In the genomic region with DNA sequence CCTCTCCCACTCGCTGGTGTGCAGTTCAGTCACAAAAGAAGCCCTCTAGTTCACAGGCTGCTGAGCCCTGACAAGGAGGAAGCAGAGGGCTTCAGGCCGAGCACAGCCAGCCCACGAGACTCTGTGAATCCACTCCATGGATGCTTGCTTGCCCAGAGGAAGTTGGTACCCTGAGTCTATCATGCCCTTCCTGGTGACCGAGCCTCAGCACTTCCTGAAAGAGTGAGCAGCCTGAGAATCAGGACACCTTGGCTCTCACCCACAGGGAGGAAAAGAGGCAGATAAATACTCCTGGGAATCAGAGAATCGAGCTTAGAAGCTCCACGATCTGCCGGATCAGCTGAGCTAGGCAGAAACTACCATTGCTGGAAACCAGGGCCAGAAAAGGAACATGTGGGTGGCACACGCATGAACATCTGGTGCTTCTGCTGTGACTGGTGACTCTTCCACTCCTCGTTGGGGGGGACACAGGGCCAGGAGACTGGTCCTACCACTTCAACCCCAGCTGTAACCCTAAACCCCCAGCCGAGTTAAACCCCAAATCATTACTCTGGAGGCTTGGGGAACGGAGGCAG, we compare ENCODE assay signal across 1 cellular context.
TF ChIP-seq lines count a peak whose summit lies in the region.

No MANE protein-coding gene starts in this region.

TF ChIP-seq in K562, 482 proteins besides CTCF, POLR2A, EP300 and RAD21:
- TF ChIP-seq, protein P1, sequence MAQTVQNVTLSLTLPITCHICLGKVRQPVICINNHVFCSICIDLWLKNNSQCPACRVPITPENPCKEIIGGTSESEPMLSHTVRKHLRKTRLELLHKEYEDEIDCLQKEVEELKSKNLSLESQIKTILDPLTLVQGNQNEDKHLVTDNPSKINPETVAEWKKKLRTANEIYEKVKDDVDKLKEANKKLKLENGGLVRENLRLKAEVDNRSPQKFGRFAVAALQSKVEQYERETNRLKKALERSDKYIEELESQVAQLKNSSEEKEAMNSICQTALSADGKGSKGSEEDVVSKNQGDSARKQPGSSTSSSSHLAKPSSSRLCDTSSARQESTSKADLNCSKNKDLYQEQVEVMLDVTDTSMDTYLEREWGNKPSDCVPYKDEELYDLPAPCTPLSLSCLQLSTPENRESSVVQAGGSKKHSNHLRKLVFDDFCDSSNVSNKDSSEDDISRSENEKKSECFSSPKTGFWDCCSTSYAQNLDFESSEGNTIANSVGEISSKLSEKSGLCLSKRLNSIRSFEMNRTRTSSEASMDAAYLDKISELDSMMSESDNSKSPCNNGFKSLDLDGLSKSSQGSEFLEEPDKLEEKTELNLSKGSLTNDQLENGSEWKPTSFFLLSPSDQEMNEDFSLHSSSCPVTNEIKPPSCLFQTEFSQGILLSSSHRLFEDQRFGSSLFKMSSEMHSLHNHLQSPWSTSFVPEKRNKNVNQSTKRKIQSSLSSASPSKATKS (CRISPR knock-in tag; IDR thresholded peaks at IDR 0.05) = no peak
- TF ChIP-seq, protein P2, sequence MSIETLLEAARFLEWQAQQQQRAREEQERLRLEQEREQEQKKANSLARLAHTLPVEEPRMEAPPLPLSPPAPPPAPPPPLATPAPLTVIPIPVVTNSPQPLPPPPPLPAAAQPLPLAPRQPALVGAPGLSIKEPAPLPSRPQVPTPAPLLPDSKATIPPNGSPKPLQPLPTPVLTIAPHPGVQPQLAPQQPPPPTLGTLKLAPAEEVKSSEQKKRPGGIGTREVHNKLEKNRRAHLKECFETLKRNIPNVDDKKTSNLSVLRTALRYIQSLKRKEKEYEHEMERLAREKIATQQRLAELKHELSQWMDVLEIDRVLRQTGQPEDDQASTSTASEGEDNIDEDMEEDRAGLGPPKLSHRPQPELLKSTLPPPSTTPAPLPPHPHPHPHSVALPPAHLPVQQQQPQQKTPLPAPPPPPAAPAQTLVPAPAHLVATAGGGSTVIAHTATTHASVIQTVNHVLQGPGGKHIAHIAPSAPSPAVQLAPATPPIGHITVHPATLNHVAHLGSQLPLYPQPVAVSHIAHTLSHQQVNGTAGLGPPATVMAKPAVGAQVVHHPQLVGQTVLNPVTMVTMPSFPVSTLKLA (conservative IDR thresholded peaks at IDR 0.05) = no peak
